In the genomic region with DNA sequence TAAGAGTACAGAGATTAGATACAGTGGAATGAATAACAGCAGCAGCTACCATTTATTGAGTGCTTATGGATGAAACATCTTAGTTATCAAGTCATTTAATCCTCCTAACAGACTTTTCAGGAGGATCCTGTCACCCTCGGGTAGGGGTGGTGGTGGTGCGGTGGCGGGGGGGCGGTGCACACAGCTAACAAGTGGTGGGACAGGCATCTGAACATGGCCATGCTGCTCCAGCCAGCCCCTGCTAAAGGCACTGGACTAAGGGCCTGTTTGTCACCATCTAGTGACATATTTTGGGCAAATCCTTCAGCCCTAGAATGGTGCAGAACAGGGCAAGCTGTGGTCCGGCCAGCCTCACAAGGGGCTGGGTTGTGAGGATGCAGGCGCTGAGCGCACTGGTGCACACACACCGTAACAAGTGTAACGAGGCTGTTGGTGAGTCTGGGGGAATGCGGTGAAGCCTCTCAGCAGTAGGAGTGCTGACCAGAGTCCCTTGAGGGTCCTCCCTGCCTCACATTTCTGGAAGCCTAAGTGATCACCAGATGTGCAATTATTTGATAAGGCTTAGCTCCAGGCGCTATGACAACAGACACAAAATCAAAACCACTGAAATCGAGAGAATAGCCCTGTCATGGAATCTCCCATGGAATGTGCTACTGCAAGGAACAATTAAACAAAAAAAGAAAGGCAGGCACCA, we compare ENCODE assay signal across 15 cellular contexts.
DNase-seq lines count a peak whose midpoint lies in the region; ATAC-seq and TF ChIP-seq lines count a peak whose summit lies in the region.
"Had no signal": no experiment of that assay in that cellular context is flagged by ENCODE, and none has a peak within 500 bp of the region (broad histone marks: within the 10 kb centered on the region; RNA-seq: fewer than 3 reads in every experiment).

No MANE protein-coding gene starts in this region.

- H4K20me1 ChIP-seq in GM23338 (replicated peaks; ENCODE audit: insufficient read depth) = no peaks in the 10 kb centered on the region

- H3K27ac ChIP-seq in GM23338 (ENCODE audit: low read depth) (peak overlapping the region; percentile 73; the same call in 1 of the 2 replicates), mesodermal cell (ENCODE audit: low read depth, low read length, severe bottlenecking) (peak overlapping the region; percentile 49)
- H3K27ac ChIP-seq: ovary had no signal

- no peak overlapping the region for H2AFZ ChIP-seq in GM23338

- H3K9me3 Mint-ChIP-seq in GM23338 (no peaks in the 10 kb centered on the region), WTC11 (no peaks in the 10 kb centered on the region)
- no peaks in the 10 kb centered on the region for H3K9me3 Mint-ChIP-seq in stimulated activated naive B cell treated with anti-CD40 and anti-IgM and Interleukin-4, amounts not matched to agents 10 μg/mL and 1 μg/mL and 100 μg/mL, for 72 hours
- H3K9me3 Mint-ChIP-seq: stimulated activated naive CD8-positive, alpha-beta T cell treated with anti-CD3 and anti-CD28 coated beads, Interleukin-15, Interleukin-2, amounts not matched to agents 100 ng/mL and 50 ng/mL, for 24 hours had no signal

- POLR2A ChIA-PET in WTC11 (lab: Charles Lee) = interaction anchor here (1.0 kb wide), 1 partner anchor 24 kb away, joined by 3 read pairs; no protein-coding TSS in a partner anchor

- H3K36me3 Mint-ChIP-seq in GM23338 (ENCODE audit: low read depth) (0 out of 3 replicates have a peak, but pooled peaks cover 3% of the 10 kb centered on the region), WTC11 (peaks cover 4% of the 10 kb centered on the region; the same call in 1 of the 2 replicates)
- peaks cover 17 to 48% of the 10 kb centered on the region in 2 donors for H3K36me3 Mint-ChIP-seq in stimulated activated naive B cell treated with anti-CD40 and anti-IgM and Interleukin-4, amounts not matched to agents 10 μg/mL and 1 μg/mL and 100 μg/mL, for 72 hours

- peaks cover 18% of the 10 kb centered on the region; the same call in 1 of the 2 replicates for H3F3A ChIP-seq in GM23338 (replicated peaks; ENCODE audit: low read depth)

- TF ChIP-seq CTCF in GM23338 (conservative IDR thresholded peaks at IDR 0.05; ENCODE audit: low read depth in 2 of 2) = no peak
- no peak for TF ChIP-seq CTCF in WTC11 (IDR thresholded peaks at IDR 0.05)

- H3K9me2 ChIP-seq in GM23338 (ENCODE audit: insufficient read depth) = no peaks in the 10 kb centered on the region

- H3K9me3 ChIP-seq in mesodermal cell (ENCODE audit: control insufficient read depth, low read length) = no peaks in the 10 kb centered on the region
- H3K9me3 ChIP-seq: ovary had no signal

- peaks cover 10% of the 10 kb centered on the region for H3K27me3 Mint-ChIP-seq in GM23338 (ENCODE audit: insufficient read depth, low read depth, poor library complexity)
- H3K27me3 Mint-ChIP-seq in WTC11 (ENCODE audit: low read depth) = no peaks in the 10 kb centered on the region
- no peaks in the 10 kb centered on the region for H3K27me3 Mint-ChIP-seq in stimulated activated naive B cell treated with anti-CD40 and anti-IgM and Interleukin-4, amounts not matched to agents 10 μg/mL and 1 μg/mL and 100 μg/mL, for 72 hours
- H3K27me3 Mint-ChIP-seq: stimulated activated naive CD8-positive, alpha-beta T cell treated with anti-CD3 and anti-CD28 coated beads, Interleukin-15, Interleukin-2, amounts not matched to agents 100 ng/mL and 50 ng/mL, for 24 hours had no signal

- no peak overlapping the region for H3K4me2 ChIP-seq in GM23338

- H3K4me3 ChIP-seq in GM23338 (no peak overlapping the region), mesodermal cell (ENCODE audit: extremely low read depth, insufficient read depth, low read length, poor library complexity, severe bottlenecking) (no peak overlapping the region)
- H3K4me3 ChIP-seq: ovary had no signal

- H3K4me1 ChIP-seq in GM23338 (ENCODE audit: insufficient read depth) (peaks cover 41% of the 10 kb centered on the region), mesodermal cell (ENCODE audit: control insufficient read depth, insufficient read depth, low read length, poor library complexity, severe bottlenecking) (peaks cover 32% of the 10 kb centered on the region)

- H3K36me3 ChIP-seq in GM23338 (ENCODE audit: insufficient read depth) (no peaks in the 10 kb centered on the region), mesodermal cell (ENCODE audit: control insufficient read depth, insufficient read depth, low read length) (peaks cover 17% of the 10 kb centered on the region)
- H3K36me3 ChIP-seq: ovary had no signal

- no peak for ATAC-seq in GM23338
- no peak for ATAC-seq in WTC11
- ATAC-seq in stimulated activated naive B cell treated with anti-CD40 and anti-IgM and Interleukin-4, amounts not matched to agents 10 μg/mL and 1 μg/mL and 100 μg/mL, for 72 hours (replicated peaks) = no peak

- peaks cover 9% of the 10 kb centered on the region; the same call in 1 of the 2 replicates for H3K79me2 ChIP-seq in GM23338 (replicated peaks; ENCODE audit: insufficient read depth)

- WGBS in mesodermal cell (ENCODE audit: insufficient coverage in 2 of 2), 2 experiments = 94 to 95% methylated on average over 9 to 11 of the region's 12 CpGs

- no peak overlapping the region for H3K27ac Mint-ChIP-seq in GM23338
- peak overlapping the region; percentile 56; the same call in 1 of the 2 replicates for H3K27ac Mint-ChIP-seq in WTC11
- H3K27ac Mint-ChIP-seq in stimulated activated naive B cell treated with anti-CD40 and anti-IgM and Interleukin-4, amounts not matched to agents 10 μg/mL and 1 μg/mL and 100 μg/mL, for 72 hours = peak overlapping the region; percentile 68

- peaks cover 38% of the 10 kb centered on the region for H3K4me1 Mint-ChIP-seq in GM23338
- peaks cover 40% of the 10 kb centered on the region for H3K4me1 Mint-ChIP-seq in WTC11
- peaks cover 51 to 75% of the 10 kb centered on the region in 2 donors for H3K4me1 Mint-ChIP-seq in stimulated activated naive B cell treated with anti-CD40 and anti-IgM and Interleukin-4, amounts not matched to agents 10 μg/mL and 1 μg/mL and 100 μg/mL, for 72 hours

- CTCF ChIA-PET in WTC11 (lab: Charles Lee) = interaction anchor here (0.9 to 5.8 kb wide), 12 partner anchors 13 to 394 kb away, joined by 3 to 126 read pairs (median 6); no protein-coding TSS in a partner anchor

- no peaks in the 10 kb centered on the region for H3K27me3 ChIP-seq in GM23338 (ENCODE audit: insufficient read depth)
- H3K27me3 ChIP-seq: ovary had no signal

- no peak overlapping the region for H3K4me3 Mint-ChIP-seq in GM23338
- H3K4me3 Mint-ChIP-seq in WTC11 = no peak overlapping the region
- H3K4me3 Mint-ChIP-seq in stimulated activated naive B cell treated with anti-CD40 and anti-IgM and Interleukin-4, amounts not matched to agents 10 μg/mL and 1 μg/mL and 100 μg/mL, for 72 hours = peak overlapping the region in 1 of 2 donors; percentile 6
- H3K4me3 Mint-ChIP-seq: stimulated activated naive CD8-positive, alpha-beta T cell treated with anti-CD3 and anti-CD28 coated beads, Interleukin-15, Interleukin-2, amounts not matched to agents 100 ng/mL and 50 ng/mL, for 24 hours had no signal

- DNase-seq in GM23338 (ENCODE audit: low spot score) (peak; percentile 22), WTC11 (ENCODE audit: low spot score) (no peak), dermis blood vessel endothelial cell (no peak), D341Med (ENCODE audit: low spot score) (no peak), NOMO-1 treated with dmso at 0.1 percent for 144 hours (lab: John Stamatoyannopoulos, UW; ENCODE audit: unreplicated experiment) (no peak)
- DNase-seq in stimulated activated naive B cell treated with anti-CD40 and anti-IgM and Interleukin-4, amounts not matched to agents 10 μg/mL and 1 μg/mL and 100 μg/mL, for 72 hours = no peak
- DNase-seq: activated CD8-positive, alpha-beta memory T cell treated with anti-CD3 and anti-CD28 coated beads, Interleukin-2, amount 50 U/mL, for 4 hours; amniotic stem cell; COR-L47; effector CD8-positive, alpha-beta T cell; NCI-H2227 treated with DMSO at 0.1 percent for 48 hours; stimulated activated CD4-positive, alpha-beta T cell treated with anti-CD3 and anti-CD28 coated beads, Interleukin-4, amount 100 ng/mL, for 24 hours had no signal

TF ChIP-seq in GM23338, 12 proteins besides CTCF, POLR2A, EP300 and RAD21:
- TF ChIP-seq, protein P1, sequence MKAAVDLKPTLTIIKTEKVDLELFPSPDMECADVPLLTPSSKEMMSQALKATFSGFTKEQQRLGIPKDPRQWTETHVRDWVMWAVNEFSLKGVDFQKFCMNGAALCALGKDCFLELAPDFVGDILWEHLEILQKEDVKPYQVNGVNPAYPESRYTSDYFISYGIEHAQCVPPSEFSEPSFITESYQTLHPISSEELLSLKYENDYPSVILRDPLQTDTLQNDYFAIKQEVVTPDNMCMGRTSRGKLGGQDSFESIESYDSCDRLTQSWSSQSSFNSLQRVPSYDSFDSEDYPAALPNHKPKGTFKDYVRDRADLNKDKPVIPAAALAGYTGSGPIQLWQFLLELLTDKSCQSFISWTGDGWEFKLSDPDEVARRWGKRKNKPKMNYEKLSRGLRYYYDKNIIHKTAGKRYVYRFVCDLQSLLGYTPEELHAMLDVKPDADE (IDR thresholded peaks at IDR 0.05) = no peak

TF ChIP-seq in WTC11, 78 proteins besides CTCF, POLR2A, EP300 and RAD21:
- TF ChIP-seq NR3C1 (CRISPR knock-in tag; conservative IDR thresholded peaks at IDR 0.05; ENCODE audit: low read depth) (no peak), JUN (CRISPR knock-in tag; IDR thresholded peaks at IDR 0.05) (no peak), KAT7 (CRISPR knock-in tag; IDR thresholded peaks at IDR 0.05; ENCODE audit: borderline replicate concordance) (no peak), ZNF138 (CRISPR knock-in tag; conservative IDR thresholded peaks at IDR 0.05) (no peak), ZNF263 (CRISPR knock-in tag; IDR thresholded peaks at IDR 0.05; ENCODE audit: low read depth) (no peak)
- TF ChIP-seq, protein P2, sequence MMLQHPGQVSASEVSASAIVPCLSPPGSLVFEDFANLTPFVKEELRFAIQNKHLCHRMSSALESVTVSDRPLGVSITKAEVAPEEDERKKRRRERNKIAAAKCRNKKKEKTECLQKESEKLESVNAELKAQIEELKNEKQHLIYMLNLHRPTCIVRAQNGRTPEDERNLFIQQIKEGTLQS (CRISPR knock-in tag; conservative IDR thresholded peaks at IDR 0.05) = no peak
